Comparison of ENCODE assay signal across 12 cellular contexts in genomic region chr6:169112483-169113320, GRCh38.
DNase-seq lines count a peak whose midpoint lies in the region; ATAC-seq lines count a peak whose summit lies in the region.
"Had no signal": no experiment of that assay in that cellular context is flagged by ENCODE, and none has a peak within 500 bp of the region (broad histone marks: within the 10 kb centered on the region; RNA-seq: fewer than 3 reads in every experiment).

No MANE protein-coding gene starts in this region.

- no peaks in the 10 kb centered on the region for H4K20me1 ChIP-seq in BLaER1 treated with 17β-estradiol and CSF1 and Interleukin-3, amounts not matched to agents 10 nM and 100 nM

- intact Hi-C loops in cardiac septum (cut with DNase I) = no loop called here

- DNase-seq in NOMO-1 (lab: John Stamatoyannopoulos, UW; ENCODE audit: unreplicated experiment in 2 of 2) (peak; percentile 16 to 36), NCI-H510A (lab: John Stamatoyannopoulos, UW) (no peak), NCI-H446 treated with DMSO at 0.1 percent for 48 hours (lab: John Stamatoyannopoulos, UW) (no peak), NCI-H774 (lab: John Stamatoyannopoulos, UW) (no peak), cardiac septum (ENCODE audit: low spot score) (no peak)
- DNase-seq: activated CD4-positive, CD25-positive, alpha-beta regulatory T cell treated with anti-CD3 and anti-CD28 coated beads, Interleukin-2, amount 50 U/mL, for 72 hours; activated naive CD8-positive, alpha-beta T cell treated with anti-CD3 and anti-CD28 coated beads, Interleukin-2, amount 10 ng/mL, durations not matched to agents 7 days and 5 days; naive thymus-derived CD8-positive, alpha-beta T cell; NCI-H1417 treated with DMSO at 0.1 percent for 48 hours had no signal

- H3K4me2 ChIP-seq in BLaER1 treated with 17β-estradiol and CSF1 and Interleukin-3, amounts not matched to agents 10 nM and 100 nM = peak overlapping the region; percentile 44 to 80 (median 68); a peak in 21 of 22 replicates

- peak overlapping the region in 1 of 10 experiments; percentile 3; a peak in 1 of 20 replicates for H3K4me3 ChIP-seq in BLaER1 treated with 17β-estradiol and CSF1 and Interleukin-3, amounts not matched to agents 10 nM and 100 nM

- peak overlapping the region in 9 of 11 experiments; percentile 47 to 86 (median 78); a peak in 17 of 22 replicates for H3K27ac ChIP-seq in BLaER1 treated with 17β-estradiol and CSF1 and Interleukin-3, amounts not matched to agents 10 nM and 100 nM

- H3K9me3 ChIP-seq in BLaER1 treated with 17β-estradiol and CSF1 and Interleukin-3, amounts not matched to agents 10 nM and 100 nM (replicated peaks in 1 of 11) = peaks cover 16 to 44% (median 22%) of the 10 kb centered on the region in 11 experiments

- H3K9ac ChIP-seq in BLaER1 treated with 17β-estradiol and CSF1 and Interleukin-3, amounts not matched to agents 10 nM and 100 nM = peak overlapping the region in 9 of 11 experiments; percentile 4 to 68 (median 56); a peak in 14 of 22 replicates

- peaks cover 40 to 82% (median 69%) of the 10 kb centered on the region in 10 experiments for H3K4me1 ChIP-seq in BLaER1 treated with 17β-estradiol and CSF1 and Interleukin-3, amounts not matched to agents 10 nM and 100 nM

- peak; percentile 82 for ATAC-seq in GM19463 (IDR thresholded peaks at IDR 0.05; ENCODE audit: unreplicated experiment)
- peak; percentile 93 for ATAC-seq in HG03045 (IDR thresholded peaks at IDR 0.05; ENCODE audit: unreplicated experiment)
- ATAC-seq: naive thymus-derived CD8-positive, alpha-beta T cell had no signal

- H3K27me3 ChIP-seq in BLaER1 treated with 17β-estradiol and CSF1 and Interleukin-3, amounts not matched to agents 10 nM and 100 nM = no peaks in the 10 kb centered on the region

- no peaks in the 10 kb centered on the region for H3K36me3 ChIP-seq in BLaER1 treated with 17β-estradiol and CSF1 and Interleukin-3, amounts not matched to agents 10 nM and 100 nM

Comparison
In these comparisons a context has a peak if more than half of its experiments do, and no peak if none do; other contexts are left out.
1. DNase-seq: peak in NOMO-1 (2 of 2); none in NCI-H510A (single experiment), NCI-H446 treated with DMSO at 0.1 percent for 48 hours (single experiment), NCI-H774 (single experiment) and cardiac septum (single experiment).